14 cellular contexts compared by ENCODE assay signal in genomic region chr3:184171562-184171961, GRCh38. TPM values are rescaled to one million over a fixed set of nuclear protein-coding genes. Genes with fewer than 3 reads are reported as not detected.
A peak's percentile ranks its signal among the peaks of the same experiment; 100 is the strongest.
DNase-seq lines count a peak whose midpoint lies in the region; ATAC-seq lines count a peak whose summit lies in the region.
"Had no signal": no experiment of that assay in that cellular context is flagged by ENCODE, and none has a peak within 500 bp of the region (broad histone marks: within the 10 kb centered on the region; RNA-seq: fewer than 3 reads in every experiment).

No MANE protein-coding gene starts in this region.

- peak overlapping the region; percentile 38 for H3K4me2 ChIP-seq in skeletal muscle satellite cell (ENCODE audit: low read length)

- peaks cover 3% of the 10 kb centered on the region for H3K36me3 Mint-ChIP-seq in T-helper 17 cell (ENCODE audit: low read depth)
- peaks cover 0 to 14% (median 7%) of the 10 kb centered on the region in 3 donors for H3K36me3 Mint-ChIP-seq in immature natural killer cell

- DNase-seq in T-helper 17 cell (no peak), fibroblast of gingiva (ENCODE audit: low read depth) (peak; percentile 50), HuH-7 (ENCODE audit: low spot score) (no peak), immature natural killer cell (no peak)
- DNase-seq: activated T-cell treated with anti-CD3 and anti-CD28 coated beads, Interleukin-2, amount 50 U/mL, for 4 hours; naive B cell; NCI-H510A; right lobe of liver; thyroid gland had no signal

- no peak overlapping the region for H3K9ac ChIP-seq in skeletal muscle satellite cell (ENCODE audit: low read depth, low read length)

- H3K27me3 Mint-ChIP-seq in T-helper 17 cell (no peaks in the 10 kb centered on the region), immature natural killer cell (ENCODE audit: low read depth in 3 of 3) (peaks cover 0 to 6% (median 5%) of the 10 kb centered on the region in 3 donors)
- H3K27me3 Mint-ChIP-seq: naive B cell had no signal

- H3K9me3 ChIP-seq in T-helper 17 cell (ENCODE audit: control insufficient read depth, low read length, poor library complexity, severe bottlenecking) (no peaks in the 10 kb centered on the region), skeletal muscle satellite cell (replicated peaks; ENCODE audit: low read length) (no peaks in the 10 kb centered on the region)
- H3K9me3 ChIP-seq: right lobe of liver, thyroid gland had no signal

- H3K27me3 ChIP-seq in skeletal muscle satellite cell (ENCODE audit: control insufficient read depth, insufficient read depth, low read length), result no peaks in the 10 kb centered on the region
- H3K27me3 ChIP-seq: right lobe of liver, thyroid gland had no signal

- H3K4me1 Mint-ChIP-seq in T-helper 17 cell (peaks cover 20% of the 10 kb centered on the region), immature natural killer cell (peaks cover 21 to 26% of the 10 kb centered on the region in 2 donors)

- peaks cover 49% of the 10 kb centered on the region for H3K4me1 ChIP-seq in skeletal muscle satellite cell (ENCODE audit: control insufficient read depth, insufficient read depth, low read length)

- H3K27ac Mint-ChIP-seq in T-helper 17 cell, result peak overlapping the region; percentile 79
- no peak overlapping the region for H3K27ac Mint-ChIP-seq in immature natural killer cell

- no peak overlapping the region for H3K4me3 ChIP-seq in skeletal muscle satellite cell (ENCODE audit: low read length)
- H3K4me3 ChIP-seq: right lobe of liver, thyroid gland had no signal

- ATAC-seq in GM19351 (IDR thresholded peaks at IDR 0.05; ENCODE audit: unreplicated experiment) (peak; percentile 30), T-helper 17 cell (no peak), GM21390 (IDR thresholded peaks at IDR 0.05; ENCODE audit: unreplicated experiment) (no peak), HG03439 (IDR thresholded peaks at IDR 0.05; ENCODE audit: unreplicated experiment) (no peak)
- ATAC-seq: activated T-cell treated with anti-CD3 and anti-CD28 coated beads, Interleukin-2, amount 50 U/mL, for 4 hours; right lobe of liver had no signal

- H3K4me3 Mint-ChIP-seq in T-helper 17 cell (no peak overlapping the region), immature natural killer cell (no peak overlapping the region)
- H3K4me3 Mint-ChIP-seq: activated T-cell treated with anti-CD3 and anti-CD28 coated beads, Interleukin-2, amount 50 U/mL, for 4 hours; naive B cell had no signal

- H3K36me3 ChIP-seq in skeletal muscle satellite cell (ENCODE audit: insufficient read depth, low read length), result peaks cover 58% of the 10 kb centered on the region

- H3K9me3 Mint-ChIP-seq in immature natural killer cell, result no peaks in the 10 kb centered on the region
- H3K9me3 Mint-ChIP-seq: activated T-cell treated with anti-CD3 and anti-CD28 coated beads, Interleukin-2, amount 50 U/mL, for 4 hours; naive B cell had no signal

RNA-seq across cellular contexts. Expression of gene AP2M1, which starts 3.1 kb away (rescaled TPM):
- total RNA-seq in T-helper 17 cell, result 100 to 1,000 TPM; 120 to 164 TPM
- 395 and 485 TPM in 2 replicates for total RNA-seq in skeletal muscle satellite cell (2012; rRNA removed)
- 100 to 1,000 TPM; 270 to 364 (median 329) TPM for polyA plus RNA-seq in immature natural killer cell

RNA-seq across cellular contexts. Expression of gene ABCF3, which starts 14.4 kb away (rescaled TPM):
- 100 to 1,000 TPM; 118 to 120 TPM for total RNA-seq in T-helper 17 cell
- total RNA-seq in skeletal muscle satellite cell (2012; rRNA removed), result 32.7 and 37.8 TPM in 2 replicates
- polyA plus RNA-seq in immature natural killer cell, result 10 to 100 TPM; 19.1 to 47.1 (median 28.9) TPM

RNA-seq across cellular contexts. Expression of gene DVL3, which starts 16.4 kb away (rescaled TPM):
- total RNA-seq in T-helper 17 cell, result 10 to 100 TPM; 31.5 to 42.9 TPM
- 25.9 and 28.6 TPM in 2 replicates for total RNA-seq in skeletal muscle satellite cell (2012; rRNA removed)
- polyA plus RNA-seq in immature natural killer cell, result 10 to 100 TPM; 12.7 to 13.4 (median 13.2) TPM

RNA-seq across cellular contexts. Expression of gene EIF2B5, which starts 36.4 kb away (rescaled TPM):
- 10 to 100 TPM; 49.5 to 53.8 TPM for total RNA-seq in T-helper 17 cell
- total RNA-seq in skeletal muscle satellite cell (2012; rRNA removed), result 21.0 and 23.4 TPM in 2 replicates
- polyA plus RNA-seq in immature natural killer cell, result 10 to 100 TPM; 34.6 to 51.5 (median 50.2) TPM

RNA-seq across cellular contexts. Expression of gene VWA5B2, which starts 57.8 kb away (rescaled TPM):
- total RNA-seq in T-helper 17 cell, result not detected
- total RNA-seq in skeletal muscle satellite cell (2012; rRNA removed), result not detected in 2 replicates
- polyA plus RNA-seq in immature natural killer cell, result not detected
- total RNA-seq: cardiac septum had no signal
